ENCODE assay signal across 18 cellular contexts in genomic region chr15:65912235-65912634, GRCh38. TPM values are rescaled to one million over a fixed set of nuclear protein-coding genes. Genes with fewer than 3 reads are reported as not detected.
A peak's percentile ranks its signal among the peaks of the same experiment; 100 is the strongest.
DNase-seq lines count a peak whose midpoint lies in the region; ATAC-seq and TF ChIP-seq lines count a peak whose summit lies in the region.
"Had no signal": no experiment of that assay in that cellular context is flagged by ENCODE, and none has a peak within 500 bp of the region (broad histone marks: within the 10 kb centered on the region; RNA-seq: fewer than 3 reads in every experiment).

No MANE protein-coding gene starts in this region.

- H3K4me1 ChIP-seq in HAP-1, result no peaks in the 10 kb centered on the region

- DNase-seq in activated CD8-positive, alpha-beta memory T cell treated with anti-CD3 and anti-CD28 coated beads for 24 hours, result peak; percentile 19
- DNase-seq in activated CD8-positive, alpha-beta memory T cell treated with anti-CD3 and anti-CD28 coated beads, Interleukin-2, amount 50 U/mL, for 48 hours, result no peak
- DNase-seq in GM10248 (ENCODE audit: extremely low spot score) (peak; percentile 1), H7 (peak; percentile 9), coronary artery (ENCODE audit: low spot score) (peak; percentile 29), HAP-1 (ENCODE audit: low spot score in 2 of 2) (no peak)
- DNase-seq: Caco-2; CD4-positive, CD25-positive, alpha-beta regulatory T cell; CD8-positive, alpha-beta T cell; DMS153; DND-41; GM23248; HFFc6 had no signal

- no peaks in the 10 kb centered on the region for H3K27me3 ChIP-seq in H7 (ENCODE audit: control insufficient read depth, insufficient read depth, low read length)
- H3K27me3 ChIP-seq in HAP-1 (ENCODE audit: low read depth), result no peaks in the 10 kb centered on the region

- CTCF ChIA-PET in GM10248 (lab: Yijun Ruan, JAX), result interaction anchor here (1.4 to 4.9 kb wide), 2 partner anchors 8 to 9 kb away, joined by 3 to 15 read pairs; no protein-coding TSS in a partner anchor

- TF ChIP-seq CTCF in GM10248 (IDR thresholded peaks at IDR 0.05; ENCODE audit: control extremely low read depth, extremely low read depth, low read depth, missing control alignments), result no peak
- TF ChIP-seq CTCF in coronary artery (IDR thresholded peaks at IDR 0.05), result no peak

- in situ Hi-C loops in HAP-1 (cut with MboI; ENCODE audit: low sequenced_read_pairs), result no loop called here

- H3K27ac ChIP-seq in coronary artery, result no peak overlapping the region
- H3K27ac ChIP-seq: 22Rv1, BLaER1, C4-2B, GM23248 had no signal

- POLR2A ChIA-PET in GM10248 (lab: Yijun Ruan, JAX), result no interaction called here

- H3K4me3 ChIP-seq in H7 (ENCODE audit: insufficient read depth, low read depth, low read length) (no peak overlapping the region), coronary artery (no peak overlapping the region), HAP-1 (no peak overlapping the region)
- H3K4me3 ChIP-seq: BLaER1, GM23248 had no signal

- H3K36me3 ChIP-seq in H7 (replicated peaks; ENCODE audit: control insufficient read depth, insufficient read depth, low read length) (peaks cover 2% of the 10 kb centered on the region), HAP-1 (replicated peaks) (peaks cover 6% of the 10 kb centered on the region)

- H3K9me3 ChIP-seq in HAP-1, result no peaks in the 10 kb centered on the region
- H3K9me3 ChIP-seq: BLaER1, Caco-2 had no signal

- ATAC-seq in GM18520 (IDR thresholded peaks at IDR 0.05; ENCODE audit: unreplicated experiment) (no peak), HG03460 (IDR thresholded peaks at IDR 0.05; ENCODE audit: unreplicated experiment) (no peak)
- ATAC-seq: CD8-positive, alpha-beta T cell had no signal

RNA-seq across cellular contexts. Expression of gene RAB11A, which starts 42.9 kb away (rescaled TPM):
- total RNA-seq in H7 (2014; rRNA removed; shearing (Covaris generic)), result 206 and 229 TPM in 2 replicates

Comparison
In these comparisons a context has a peak if more than half of its experiments do, and no peak if none do; other contexts are left out.
1. DNase-seq: peak in activated CD8-positive, alpha-beta memory T cell treated with anti-CD3 and anti-CD28 coated beads for 24 hours (single experiment), GM10248 (single experiment), H7 (single experiment) and coronary artery (single experiment); none in activated CD8-positive, alpha-beta memory T cell treated with anti-CD3 and anti-CD28 coated beads, Interleukin-2, amount 50 U/mL, for 48 hours (single experiment) and HAP-1 (0 of 2).